17 cellular contexts compared by ENCODE assay signal in the genomic region with DNA sequence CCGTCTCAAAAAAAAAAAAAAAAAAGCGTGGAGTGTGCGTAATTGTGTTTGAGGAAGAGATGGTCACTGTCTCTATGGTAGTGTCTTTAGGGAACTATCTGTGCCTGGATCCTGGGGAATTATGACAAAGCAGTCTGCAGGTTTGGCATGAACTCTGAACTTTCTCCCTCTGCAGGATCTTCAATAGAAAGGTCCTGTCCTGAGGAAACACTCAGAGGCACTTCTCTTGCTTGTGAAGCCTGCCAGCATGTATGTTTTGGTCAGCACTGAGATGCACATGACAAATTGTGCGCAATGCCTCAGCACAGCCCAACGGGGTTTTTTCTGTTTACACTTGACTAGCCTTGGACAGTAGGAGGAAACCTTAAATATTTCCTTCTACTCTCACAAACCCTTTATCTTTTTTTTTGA. TPM values are rescaled to one million over a fixed set of nuclear protein-coding genes. Genes with fewer than 3 reads are reported as not detected.
DNase-seq lines count a peak whose midpoint lies in the region; ATAC-seq and TF ChIP-seq lines count a peak whose summit lies in the region.
"Had no signal": no experiment of that assay in that cellular context is flagged by ENCODE, and none has a peak within 500 bp of the region (broad histone marks: within the 10 kb centered on the region; RNA-seq: fewer than 3 reads in every experiment).

No MANE protein-coding gene starts in this region.

- H3K9me3 Mint-ChIP-seq in dendritic cell treated with granulocyte-macrophage colony-stimulating factor and Interleukin-4, amounts not matched to agents 40 ng/mL and 50 ng/mL, for 4 days = no peaks in the 10 kb centered on the region
- H3K9me3 Mint-ChIP-seq in stimulated activated effector memory CD8-positive, alpha-beta T cell treated with anti-CD3 and anti-CD28 coated beads, Interleukin-12 subunit alpha, Interleukin-12 subunit beta, amount 100 ng/mL, for 72 hours = no peaks in the 10 kb centered on the region

- H3K27ac Mint-ChIP-seq in dendritic cell treated with granulocyte-macrophage colony-stimulating factor and Interleukin-4, amounts not matched to agents 40 ng/mL and 50 ng/mL, for 4 days = peak overlapping the region; percentile 84
- no peak overlapping the region for H3K27ac Mint-ChIP-seq in stimulated activated effector memory CD8-positive, alpha-beta T cell treated with anti-CD3 and anti-CD28 coated beads, Interleukin-12 subunit alpha, Interleukin-12 subunit beta, amount 100 ng/mL, for 72 hours
- H3K27ac Mint-ChIP-seq: IgD-negative memory B cell had no signal

- intact Hi-C loops in dendritic cell treated with granulocyte-macrophage colony-stimulating factor and Interleukin-4, amounts not matched to agents 40 ng/mL and 50 ng/mL, for 4 days (cut with micrococcal nuclease) = loop anchor here (5.0 kb wide), 1 partner anchor 38 kb away; no protein-coding TSS in a partner anchor

- H3K27ac ChIP-seq in foreskin keratinocyte = no peak overlapping the region
- H3K27ac ChIP-seq: breast epithelium, ovary had no signal

- H3K36me3 Mint-ChIP-seq in dendritic cell treated with granulocyte-macrophage colony-stimulating factor and Interleukin-4, amounts not matched to agents 40 ng/mL and 50 ng/mL, for 4 days (ENCODE audit: low read depth) = peaks cover 26% of the 10 kb centered on the region
- peaks cover 29% of the 10 kb centered on the region for H3K36me3 Mint-ChIP-seq in stimulated activated effector memory CD8-positive, alpha-beta T cell treated with anti-CD3 and anti-CD28 coated beads, Interleukin-12 subunit alpha, Interleukin-12 subunit beta, amount 100 ng/mL, for 72 hours

- H3K27me3 Mint-ChIP-seq in dendritic cell treated with granulocyte-macrophage colony-stimulating factor and Interleukin-4, amounts not matched to agents 40 ng/mL and 50 ng/mL, for 4 days = no peaks in the 10 kb centered on the region
- H3K27me3 Mint-ChIP-seq: IgD-negative memory B cell had no signal

- peaks cover 11% of the 10 kb centered on the region for H3K4me1 ChIP-seq in foreskin keratinocyte
- H3K4me1 ChIP-seq: breast epithelium had no signal

- H3K27me3 ChIP-seq in foreskin keratinocyte = no peaks in the 10 kb centered on the region
- H3K27me3 ChIP-seq: breast epithelium, ovary had no signal

- DNase-seq in GM10266 (ENCODE audit: extremely low spot score) (peak; percentile 37), cortex of kidney (lab: John Stamatoyannopoulos, UW) (no peak), foreskin keratinocyte (no peak), NCI-H1436 (lab: John Stamatoyannopoulos, UW) (no peak)
- no peak for DNase-seq in stimulated activated effector memory CD8-positive, alpha-beta T cell treated with anti-CD3 and anti-CD28 coated beads, Interleukin-12 subunit alpha, Interleukin-12 subunit beta, amount 100 ng/mL, for 72 hours (ENCODE audit: low spot score in 2 of 2)
- DNase-seq: activated CD4-positive, alpha-beta T cell treated with anti-CD3 and anti-CD28 coated beads for 48 hours; activated gamma-delta T cell; hippocampal formation; mesenchymal stem cell; NCI-H187; ovary; stimulated activated naive CD4-positive, alpha-beta T cell had no signal

- TF ChIP-seq CTCF in GM10266 (IDR thresholded peaks at IDR 0.05; ENCODE audit: control insufficient read depth, insufficient read depth, low read depth, missing control alignments) (no peak), foreskin keratinocyte (conservative IDR thresholded peaks at IDR 0.05) (no peak)

- peaks cover 43% of the 10 kb centered on the region for H3K4me1 Mint-ChIP-seq in dendritic cell treated with granulocyte-macrophage colony-stimulating factor and Interleukin-4, amounts not matched to agents 40 ng/mL and 50 ng/mL, for 4 days (ENCODE audit: low read depth)
- H3K4me1 Mint-ChIP-seq in stimulated activated effector memory CD8-positive, alpha-beta T cell treated with anti-CD3 and anti-CD28 coated beads, Interleukin-12 subunit alpha, Interleukin-12 subunit beta, amount 100 ng/mL, for 72 hours = peaks cover 35% of the 10 kb centered on the region

- ATAC-seq in GM19397 (IDR thresholded peaks at IDR 0.05; ENCODE audit: unreplicated experiment) (peak; percentile 66), HG02885 (IDR thresholded peaks at IDR 0.05; ENCODE audit: poor library complexity, unreplicated experiment) (peak; percentile 74), foreskin keratinocyte (no peak)
- no peak for ATAC-seq in stimulated activated effector memory CD8-positive, alpha-beta T cell treated with anti-CD3 and anti-CD28 coated beads, Interleukin-12 subunit alpha, Interleukin-12 subunit beta, amount 100 ng/mL, for 72 hours

- H3K4me3 Mint-ChIP-seq in dendritic cell treated with granulocyte-macrophage colony-stimulating factor and Interleukin-4, amounts not matched to agents 40 ng/mL and 50 ng/mL, for 4 days = no peak overlapping the region
- H3K4me3 Mint-ChIP-seq in stimulated activated effector memory CD8-positive, alpha-beta T cell treated with anti-CD3 and anti-CD28 coated beads, Interleukin-12 subunit alpha, Interleukin-12 subunit beta, amount 100 ng/mL, for 72 hours = no peak overlapping the region

RNA-seq across cellular contexts. Expression of gene ATF7, which starts 46.6 kb away (rescaled TPM):
- total RNA-seq in foreskin keratinocyte = 11.4 and 13.6 TPM in 2 replicates
- 8.7 and 9.9 TPM in 2 replicates for polyA plus RNA-seq in foreskin keratinocyte

Comparison
In these comparisons a context has a peak if more than half of its experiments do, and no peak if none do; other contexts are left out.
1. ATAC-seq: peak in GM19397 (single experiment) and HG02885 (single experiment); none in foreskin keratinocyte (single experiment) and stimulated activated effector memory CD8-positive, alpha-beta T cell treated with anti-CD3 and anti-CD28 coated beads, Interleukin-12 subunit alpha, Interleukin-12 subunit beta, amount 100 ng/mL, for 72 hours (single experiment).